Comparison of ENCODE assay signal across 29 cellular contexts in the genomic region with DNA sequence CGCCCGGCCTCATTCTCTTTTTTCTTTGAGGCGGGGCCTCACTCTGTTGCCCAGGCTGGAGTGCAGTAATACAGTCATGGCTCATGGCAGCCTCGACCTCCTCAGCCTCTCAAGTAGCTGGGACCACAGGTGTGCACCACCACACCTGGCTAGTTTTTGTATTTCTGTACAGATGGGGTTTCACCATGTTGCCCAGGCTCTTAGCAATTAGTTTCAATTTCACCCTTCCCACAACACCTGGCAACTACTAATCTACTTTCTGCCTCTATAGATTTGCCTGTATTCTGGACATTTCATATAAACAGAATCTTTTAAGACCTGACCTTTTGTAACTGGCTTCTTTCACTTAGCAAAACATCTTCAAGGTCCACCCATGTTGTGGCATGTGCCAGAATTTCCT.
"Had no signal": no experiment of that assay in that cellular context is flagged by ENCODE, and none has a peak within 500 bp of the region (broad histone marks: within the 10 kb centered on the region; RNA-seq: fewer than 3 reads in every experiment).

No MANE protein-coding gene starts in this region.

- H3K4me1 ChIP-seq: left lung, pancreas, prostate gland, suprapubic skin, tibial artery, upper lobe of right lung had no signal

- H3K27me3 ChIP-seq: left lung, pancreas, suprapubic skin, tibial artery, upper lobe of right lung had no signal

- H3K36me3 ChIP-seq: left lung, lower lobe of right lung, pancreas, prostate gland, suprapubic skin, thoracic aorta, tibial artery, upper lobe of right lung had no signal

- H3K4me3 ChIP-seq: left lung, lower lobe of right lung, pancreas, prostate gland, skin epidermis, suprapubic skin, thoracic aorta, tibial artery, upper lobe of right lung had no signal

- DNase-seq: hypothalamus; immature natural killer cell; kidney; left colon; left lung; lower lobe of right lung; mammary epithelial cell; mesenchymal stem cell; naive thymus-derived CD8-positive, alpha-beta T cell; nucleus accumbens; pancreas; posterior cingulate gyrus; retina; stimulated activated CD4-positive, alpha-beta T cell treated with anti-CD3 and anti-CD28 coated beads, Interleukin-12 subunit alpha, Interleukin-12 subunit beta, amount 100 ng/mL, for 4 hours; stimulated activated CD4-positive, alpha-beta T cell treated with anti-CD3 and anti-CD28 coated beads, Interleukin-15, amount 100 ng/mL, for 24 hours; stimulated activated CD4-positive, alpha-beta T cell treated with anti-CD3 and anti-CD28 coated beads, Interleukin-2, amount 100 ng/mL, for 24 hours; stimulated activated CD4-positive, alpha-beta T cell treated with anti-CD3 and anti-CD28 coated beads, Interleukin-4, amount 100 ng/mL, for 1 hour; stimulated activated naive CD4-positive, alpha-beta T cell; trophoblast cell; upper lobe of right lung had no signal

- H3K27ac ChIP-seq: left lung, lower lobe of right lung, pancreas, prostate gland, skin epidermis, suprapubic skin, thoracic aorta, tibial artery, upper lobe of right lung had no signal

- FAIRE-seq: islet of Langerhans, kidney, pancreas, urothelium cell line had no signal

- ATAC-seq: left colon; left lung; lower lobe of right lung; naive thymus-derived CD8-positive, alpha-beta T cell; pancreas; right cardiac atrium; sciatic nerve; upper lobe of right lung had no signal

- H3K9me3 ChIP-seq: left lung, lower lobe of right lung, pancreas, prostate gland, suprapubic skin, thoracic aorta, tibial artery, upper lobe of right lung had no signal
